In the genomic region with DNA sequence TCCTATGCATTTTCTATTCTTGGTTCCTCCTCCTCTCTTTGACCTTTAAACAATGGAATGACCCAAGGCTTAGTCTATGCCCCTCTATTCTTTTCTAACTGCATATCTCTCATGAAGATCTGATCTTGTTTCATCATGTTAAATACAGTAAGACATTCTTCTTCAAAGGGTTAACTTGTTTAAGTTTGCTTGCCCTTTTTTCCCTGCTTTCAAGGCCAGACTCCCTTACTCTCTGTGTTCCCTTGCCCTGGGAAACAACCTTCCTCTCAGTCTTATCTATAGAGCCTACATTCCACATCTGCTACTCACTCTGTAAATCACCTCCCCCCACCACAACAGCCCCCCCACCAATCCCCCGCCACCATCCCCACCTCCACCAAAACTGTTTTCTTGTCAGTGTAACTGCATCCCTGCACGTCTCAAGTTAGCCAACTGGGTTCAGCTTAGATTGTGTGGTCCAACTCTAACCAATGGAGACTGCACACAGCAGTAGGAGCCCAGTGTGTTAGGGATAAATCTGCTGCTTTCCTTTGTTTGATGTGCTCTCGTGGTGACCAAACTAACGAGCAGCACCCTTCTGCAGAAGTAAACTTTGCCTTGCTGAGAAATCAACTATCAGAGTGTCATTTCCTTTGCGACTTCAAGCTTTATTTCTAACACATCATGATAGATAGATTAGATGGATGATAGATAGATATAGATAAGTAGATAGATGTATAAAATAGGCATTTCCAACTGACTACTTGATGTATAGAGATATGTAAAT, we compare ENCODE assay signal across 1 cellular context.
TF ChIP-seq lines count a peak whose summit lies in the region.

No MANE protein-coding gene starts in this region.

TF ChIP-seq in HepG2, 621 proteins besides CTCF, POLR2A, EP300 and RAD21 (continued from another document):
- no peak for TF ChIP-seq HMG20B (CRISPR knock-in tag; conservative IDR thresholded peaks at IDR 0.05)
- no peak for TF ChIP-seq SOX13 (IDR thresholded peaks at IDR 0.05)
- TF ChIP-seq SOX13 (CRISPR knock-in tag; conservative IDR thresholded peaks at IDR 0.05 in 1 of 2, IDR thresholded peaks at IDR 0.05 in 1 of 2), result peak in 1 of 2 experiments; percentile 90; a peak in 2 of 4 replicates
- no peak for TF ChIP-seq BHLHE40 (IDR thresholded peaks at IDR 0.05; ENCODE audit: low read length)
- TF ChIP-seq ZNF775 (CRISPR knock-in tag; IDR thresholded peaks at IDR 0.05; ENCODE audit: borderline replicate concordance), result no peak
- no peak for TF ChIP-seq SOX6 (IDR thresholded peaks at IDR 0.05)
- peak; percentile 48; the same call in 1 of the 2 replicates for TF ChIP-seq SOX6 (CRISPR knock-in tag; IDR thresholded peaks at IDR 0.05)
- TF ChIP-seq ZNF557 (CRISPR knock-in tag; IDR thresholded peaks at IDR 0.05), result no peak
- no peak for TF ChIP-seq AGO2 (optimal IDR thresholded peaks at IDR 0.05; ENCODE audit: low read depth, low read length)
- no peak for TF ChIP-seq MAFG (CRISPR knock-in tag; IDR thresholded peaks at IDR 0.05)
- TF ChIP-seq XBP1 (CRISPR knock-in tag; IDR thresholded peaks at IDR 0.05), result no peak
- no peak for TF ChIP-seq ZNF549 (CRISPR knock-in tag; IDR thresholded peaks at IDR 0.05)
- TF ChIP-seq ZNF652 (CRISPR knock-in tag; IDR thresholded peaks at IDR 0.05; ENCODE audit: borderline replicate concordance, low read depth), result peak; percentile 88
- TF ChIP-seq MBD4 (IDR thresholded peaks at IDR 0.05; ENCODE audit: borderline replicate concordance, low read length), result no peak
- TF ChIP-seq, protein P1, sequence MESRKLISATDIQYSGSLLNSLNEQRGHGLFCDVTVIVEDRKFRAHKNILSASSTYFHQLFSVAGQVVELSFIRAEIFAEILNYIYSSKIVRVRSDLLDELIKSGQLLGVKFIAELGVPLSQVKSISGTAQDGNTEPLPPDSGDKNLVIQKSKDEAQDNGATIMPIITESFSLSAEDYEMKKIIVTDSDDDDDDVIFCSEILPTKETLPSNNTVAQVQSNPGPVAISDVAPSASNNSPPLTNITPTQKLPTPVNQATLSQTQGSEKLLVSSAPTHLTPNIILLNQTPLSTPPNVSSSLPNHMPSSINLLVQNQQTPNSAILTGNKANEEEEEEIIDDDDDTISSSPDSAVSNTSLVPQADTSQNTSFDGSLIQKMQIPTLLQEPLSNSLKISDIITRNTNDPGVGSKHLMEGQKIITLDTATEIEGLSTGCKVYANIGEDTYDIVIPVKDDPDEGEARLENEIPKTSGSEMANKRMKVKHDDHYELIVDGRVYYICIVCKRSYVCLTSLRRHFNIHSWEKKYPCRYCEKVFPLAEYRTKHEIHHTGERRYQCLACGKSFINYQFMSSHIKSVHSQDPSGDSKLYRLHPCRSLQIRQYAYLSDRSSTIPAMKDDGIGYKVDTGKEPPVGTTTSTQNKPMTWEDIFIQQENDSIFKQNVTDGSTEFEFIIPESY (CRISPR knock-in tag; IDR thresholded peaks at IDR 0.05), result no peak
- no peak for TF ChIP-seq TRIM24 (CRISPR knock-in tag; IDR thresholded peaks at IDR 0.05)
- TF ChIP-seq U2AF1 (optimal IDR thresholded peaks at IDR 0.05; ENCODE audit: low read depth, low read length), result no peak
- no peak for TF ChIP-seq MAFF (IDR thresholded peaks at IDR 0.05; ENCODE audit: low read depth, low read length)
- TF ChIP-seq CC2D1A (CRISPR knock-in tag; IDR thresholded peaks at IDR 0.05), result no peak
- no peak for TF ChIP-seq TMF1 (CRISPR knock-in tag; IDR thresholded peaks at IDR 0.05; ENCODE audit: low read depth)
- TF ChIP-seq IKZF1 (IDR thresholded peaks at IDR 0.05), result no peak
- no peak for TF ChIP-seq ZNF788 (CRISPR knock-in tag; IDR thresholded peaks at IDR 0.05; ENCODE audit: borderline replicate concordance)
- no peak for TF ChIP-seq ZNF441 (CRISPR knock-in tag; IDR thresholded peaks at IDR 0.05; ENCODE audit: borderline replicate concordance)
- no peak for TF ChIP-seq ZNF205 (CRISPR knock-in tag; IDR thresholded peaks at IDR 0.05)
- TF ChIP-seq KLF16 (CRISPR knock-in tag; IDR thresholded peaks at IDR 0.05), result no peak
- TF ChIP-seq MEF2D (CRISPR knock-in tag; IDR thresholded peaks at IDR 0.05), result no peak
- TF ChIP-seq FOXC1 (CRISPR knock-in tag; IDR thresholded peaks at IDR 0.05; ENCODE audit: borderline replicate concordance), result no peak
- TF ChIP-seq, protein P2, sequence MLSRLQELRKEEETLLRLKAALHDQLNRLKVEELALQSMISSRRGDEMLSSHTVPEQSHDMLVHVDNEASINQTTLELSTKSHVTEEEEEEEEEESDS (CRISPR knock-in tag; IDR thresholded peaks at IDR 0.05; ENCODE audit: borderline replicate concordance), result no peak
- TF ChIP-seq, protein P3, sequence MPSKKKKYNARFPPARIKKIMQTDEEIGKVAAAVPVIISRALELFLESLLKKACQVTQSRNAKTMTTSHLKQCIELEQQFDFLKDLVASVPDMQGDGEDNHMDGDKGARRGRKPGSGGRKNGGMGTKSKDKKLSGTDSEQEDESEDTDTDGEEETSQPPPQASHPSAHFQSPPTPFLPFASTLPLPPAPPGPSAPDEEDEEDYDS (CRISPR knock-in tag; IDR thresholded peaks at IDR 0.05), result no peak
- TF ChIP-seq, protein P4, sequence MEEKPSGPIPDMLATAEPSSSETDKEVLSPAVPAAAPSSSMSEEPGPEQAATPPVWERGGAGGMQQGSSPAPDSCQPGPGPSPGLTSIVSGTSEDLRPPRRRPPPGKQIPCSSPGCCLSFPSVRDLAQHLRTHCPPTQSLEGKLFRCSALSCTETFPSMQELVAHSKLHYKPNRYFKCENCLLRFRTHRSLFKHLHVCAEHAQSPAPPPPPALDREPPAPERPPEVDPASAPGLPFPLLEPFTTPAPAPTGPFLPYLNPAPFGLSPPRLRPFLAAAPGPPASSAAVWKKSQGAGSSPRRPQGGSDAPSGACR (CRISPR knock-in tag; IDR thresholded peaks at IDR 0.05), result no peak
- no peak for TF ChIP-seq AHR (CRISPR knock-in tag; IDR thresholded peaks at IDR 0.05)
- TF ChIP-seq NR2F6 (IDR thresholded peaks at IDR 0.05), result peak; percentile 53; the same call in 1 of the 2 replicates
- peak; percentile 29; the same call in 1 of the 2 replicates for TF ChIP-seq NR2F6 (CRISPR knock-in tag; IDR thresholded peaks at IDR 0.05)
- TF ChIP-seq POLR2AphosphoS5 (IDR thresholded peaks at IDR 0.05; ENCODE audit: low read depth, low read length), result no peak
- no peak for TF ChIP-seq SATB2 (CRISPR knock-in tag; IDR thresholded peaks at IDR 0.05)
- no peak for TF ChIP-seq SNAPC2 (CRISPR knock-in tag; IDR thresholded peaks at IDR 0.05)
- TF ChIP-seq MTF2 (CRISPR knock-in tag; IDR thresholded peaks at IDR 0.05; ENCODE audit: borderline replicate concordance), result no peak
- TF ChIP-seq HNRNPLL (IDR thresholded peaks at IDR 0.05; ENCODE audit: low read depth, low read length, poor library complexity, severe bottlenecking), result no peak
- TF ChIP-seq, protein P5, sequence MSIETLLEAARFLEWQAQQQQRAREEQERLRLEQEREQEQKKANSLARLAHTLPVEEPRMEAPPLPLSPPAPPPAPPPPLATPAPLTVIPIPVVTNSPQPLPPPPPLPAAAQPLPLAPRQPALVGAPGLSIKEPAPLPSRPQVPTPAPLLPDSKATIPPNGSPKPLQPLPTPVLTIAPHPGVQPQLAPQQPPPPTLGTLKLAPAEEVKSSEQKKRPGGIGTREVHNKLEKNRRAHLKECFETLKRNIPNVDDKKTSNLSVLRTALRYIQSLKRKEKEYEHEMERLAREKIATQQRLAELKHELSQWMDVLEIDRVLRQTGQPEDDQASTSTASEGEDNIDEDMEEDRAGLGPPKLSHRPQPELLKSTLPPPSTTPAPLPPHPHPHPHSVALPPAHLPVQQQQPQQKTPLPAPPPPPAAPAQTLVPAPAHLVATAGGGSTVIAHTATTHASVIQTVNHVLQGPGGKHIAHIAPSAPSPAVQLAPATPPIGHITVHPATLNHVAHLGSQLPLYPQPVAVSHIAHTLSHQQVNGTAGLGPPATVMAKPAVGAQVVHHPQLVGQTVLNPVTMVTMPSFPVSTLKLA (IDR thresholded peaks at IDR 0.05), result no peak
- TF ChIP-seq ZKSCAN8 (CRISPR knock-in tag; IDR thresholded peaks at IDR 0.05; ENCODE audit: borderline replicate concordance), result no peak
- TF ChIP-seq ZNF589 (CRISPR knock-in tag; conservative IDR thresholded peaks at IDR 0.05), result no peak
- TF ChIP-seq TGIF2 (CRISPR knock-in tag; IDR thresholded peaks at IDR 0.05), result no peak
- TF ChIP-seq KLF9 (CRISPR knock-in tag; IDR thresholded peaks at IDR 0.05; ENCODE audit: low read depth), result no peak
- TF ChIP-seq HMG20A (CRISPR knock-in tag; IDR thresholded peaks at IDR 0.05; ENCODE audit: borderline replicate concordance), result no peak
- TF ChIP-seq, protein P6, sequence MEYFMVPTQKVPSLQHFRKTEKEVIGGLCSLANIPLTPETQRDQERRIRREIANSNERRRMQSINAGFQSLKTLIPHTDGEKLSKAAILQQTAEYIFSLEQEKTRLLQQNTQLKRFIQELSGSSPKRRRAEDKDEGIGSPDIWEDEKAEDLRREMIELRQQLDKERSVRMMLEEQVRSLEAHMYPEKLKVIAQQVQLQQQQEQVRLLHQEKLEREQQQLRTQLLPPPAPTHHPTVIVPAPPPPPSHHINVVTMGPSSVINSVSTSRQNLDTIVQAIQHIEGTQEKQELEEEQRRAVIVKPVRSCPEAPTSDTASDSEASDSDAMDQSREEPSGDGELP (IDR thresholded peaks at IDR 0.05; ENCODE audit: borderline replicate concordance, low read depth), result no peak
- TF ChIP-seq POLR2AphosphoS2 (IDR thresholded peaks at IDR 0.05; ENCODE audit: low read depth, low read length), result no peak
- no peak for TF ChIP-seq WIZ (CRISPR knock-in tag; IDR thresholded peaks at IDR 0.05)
- TF ChIP-seq, protein P7, sequence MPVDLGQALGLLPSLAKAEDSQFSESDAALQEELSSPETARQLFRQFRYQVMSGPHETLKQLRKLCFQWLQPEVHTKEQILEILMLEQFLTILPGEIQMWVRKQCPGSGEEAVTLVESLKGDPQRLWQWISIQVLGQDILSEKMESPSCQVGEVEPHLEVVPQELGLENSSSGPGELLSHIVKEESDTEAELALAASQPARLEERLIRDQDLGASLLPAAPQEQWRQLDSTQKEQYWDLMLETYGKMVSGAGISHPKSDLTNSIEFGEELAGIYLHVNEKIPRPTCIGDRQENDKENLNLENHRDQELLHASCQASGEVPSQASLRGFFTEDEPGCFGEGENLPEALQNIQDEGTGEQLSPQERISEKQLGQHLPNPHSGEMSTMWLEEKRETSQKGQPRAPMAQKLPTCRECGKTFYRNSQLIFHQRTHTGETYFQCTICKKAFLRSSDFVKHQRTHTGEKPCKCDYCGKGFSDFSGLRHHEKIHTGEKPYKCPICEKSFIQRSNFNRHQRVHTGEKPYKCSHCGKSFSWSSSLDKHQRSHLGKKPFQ (CRISPR knock-in tag; IDR thresholded peaks at IDR 0.05; ENCODE audit: insufficient replicate concordance), result no peak
- TF ChIP-seq, protein P8, sequence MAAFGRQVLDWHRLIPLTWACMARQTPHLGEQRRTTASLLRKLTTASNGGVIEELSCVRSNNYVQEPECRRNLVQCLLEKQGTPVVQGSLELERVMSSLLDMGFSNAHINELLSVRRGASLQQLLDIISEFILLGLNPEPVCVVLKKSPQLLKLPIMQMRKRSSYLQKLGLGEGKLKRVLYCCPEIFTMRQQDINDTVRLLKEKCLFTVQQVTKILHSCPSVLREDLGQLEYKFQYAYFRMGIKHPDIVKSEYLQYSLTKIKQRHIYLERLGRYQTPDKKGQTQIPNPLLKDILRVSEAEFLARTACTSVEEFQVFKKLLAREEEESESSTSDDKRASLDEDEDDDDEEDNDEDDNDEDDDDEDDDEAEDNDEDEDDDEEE (CRISPR knock-in tag; IDR thresholded peaks at IDR 0.05), result no peak
- TF ChIP-seq FOSL1 (CRISPR knock-in tag; IDR thresholded peaks at IDR 0.05; ENCODE audit: borderline replicate concordance), result peak; percentile 43; the same call in 1 of the 2 replicates
- TF ChIP-seq ATAD3A (CRISPR knock-in tag; IDR thresholded peaks at IDR 0.05), result no peak
- no peak for TF ChIP-seq PITX1 (CRISPR knock-in tag; IDR thresholded peaks at IDR 0.05)
- TF ChIP-seq, protein P9, sequence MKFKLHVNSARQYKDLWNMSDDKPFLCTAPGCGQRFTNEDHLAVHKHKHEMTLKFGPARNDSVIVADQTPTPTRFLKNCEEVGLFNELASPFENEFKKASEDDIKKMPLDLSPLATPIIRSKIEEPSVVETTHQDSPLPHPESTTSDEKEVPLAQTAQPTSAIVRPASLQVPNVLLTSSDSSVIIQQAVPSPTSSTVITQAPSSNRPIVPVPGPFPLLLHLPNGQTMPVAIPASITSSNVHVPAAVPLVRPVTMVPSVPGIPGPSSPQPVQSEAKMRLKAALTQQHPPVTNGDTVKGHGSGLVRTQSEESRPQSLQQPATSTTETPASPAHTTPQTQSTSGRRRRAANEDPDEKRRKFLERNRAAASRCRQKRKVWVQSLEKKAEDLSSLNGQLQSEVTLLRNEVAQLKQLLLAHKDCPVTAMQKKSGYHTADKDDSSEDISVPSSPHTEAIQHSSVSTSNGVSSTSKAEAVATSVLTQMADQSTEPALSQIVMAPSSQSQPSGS (CRISPR knock-in tag; IDR thresholded peaks at IDR 0.05), result no peak
- TF ChIP-seq ZBTB7B (CRISPR knock-in tag; IDR thresholded peaks at IDR 0.05), result no peak
- TF ChIP-seq, protein P10, sequence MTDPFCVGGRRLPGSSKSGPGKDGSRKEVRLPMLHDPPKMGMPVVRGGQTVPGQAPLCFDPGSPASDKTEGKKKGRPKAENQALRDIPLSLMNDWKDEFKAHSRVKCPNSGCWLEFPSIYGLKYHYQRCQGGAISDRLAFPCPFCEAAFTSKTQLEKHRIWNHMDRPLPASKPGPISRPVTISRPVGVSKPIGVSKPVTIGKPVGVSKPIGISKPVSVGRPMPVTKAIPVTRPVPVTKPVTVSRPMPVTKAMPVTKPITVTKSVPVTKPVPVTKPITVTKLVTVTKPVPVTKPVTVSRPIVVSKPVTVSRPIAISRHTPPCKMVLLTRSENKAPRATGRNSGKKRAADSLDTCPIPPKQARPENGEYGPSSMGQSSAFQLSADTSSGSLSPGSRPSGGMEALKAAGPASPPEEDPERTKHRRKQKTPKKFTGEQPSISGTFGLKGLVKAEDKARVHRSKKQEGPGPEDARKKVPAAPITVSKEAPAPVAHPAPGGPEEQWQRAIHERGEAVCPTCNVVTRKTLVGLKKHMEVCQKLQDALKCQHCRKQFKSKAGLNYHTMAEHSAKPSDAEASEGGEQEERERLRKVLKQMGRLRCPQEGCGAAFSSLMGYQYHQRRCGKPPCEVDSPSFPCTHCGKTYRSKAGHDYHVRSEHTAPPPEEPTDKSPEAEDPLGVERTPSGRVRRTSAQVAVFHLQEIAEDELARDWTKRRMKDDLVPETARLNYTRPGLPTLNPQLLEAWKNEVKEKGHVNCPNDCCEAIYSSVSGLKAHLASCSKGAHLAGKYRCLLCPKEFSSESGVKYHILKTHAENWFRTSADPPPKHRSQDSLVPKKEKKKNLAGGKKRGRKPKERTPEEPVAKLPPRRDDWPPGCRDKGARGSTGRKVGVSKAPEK (CRISPR knock-in tag; IDR thresholded peaks at IDR 0.05; ENCODE audit: borderline replicate concordance), result no peak
- TF ChIP-seq FOXP1 (IDR thresholded peaks at IDR 0.05), result no peak
- 0 out of 2 replicates have a peak, but pooled peaks have one; percentile 16 for TF ChIP-seq FOXP1 (CRISPR knock-in tag; IDR thresholded peaks at IDR 0.05)
- no peak for TF ChIP-seq ATF7 (IDR thresholded peaks at IDR 0.05)
- TF ChIP-seq ATF7 (CRISPR knock-in tag; IDR thresholded peaks at IDR 0.05), result no peak
TF ChIP-seq in HepG2: peak in this region for 24.
